In the genomic region with DNA sequence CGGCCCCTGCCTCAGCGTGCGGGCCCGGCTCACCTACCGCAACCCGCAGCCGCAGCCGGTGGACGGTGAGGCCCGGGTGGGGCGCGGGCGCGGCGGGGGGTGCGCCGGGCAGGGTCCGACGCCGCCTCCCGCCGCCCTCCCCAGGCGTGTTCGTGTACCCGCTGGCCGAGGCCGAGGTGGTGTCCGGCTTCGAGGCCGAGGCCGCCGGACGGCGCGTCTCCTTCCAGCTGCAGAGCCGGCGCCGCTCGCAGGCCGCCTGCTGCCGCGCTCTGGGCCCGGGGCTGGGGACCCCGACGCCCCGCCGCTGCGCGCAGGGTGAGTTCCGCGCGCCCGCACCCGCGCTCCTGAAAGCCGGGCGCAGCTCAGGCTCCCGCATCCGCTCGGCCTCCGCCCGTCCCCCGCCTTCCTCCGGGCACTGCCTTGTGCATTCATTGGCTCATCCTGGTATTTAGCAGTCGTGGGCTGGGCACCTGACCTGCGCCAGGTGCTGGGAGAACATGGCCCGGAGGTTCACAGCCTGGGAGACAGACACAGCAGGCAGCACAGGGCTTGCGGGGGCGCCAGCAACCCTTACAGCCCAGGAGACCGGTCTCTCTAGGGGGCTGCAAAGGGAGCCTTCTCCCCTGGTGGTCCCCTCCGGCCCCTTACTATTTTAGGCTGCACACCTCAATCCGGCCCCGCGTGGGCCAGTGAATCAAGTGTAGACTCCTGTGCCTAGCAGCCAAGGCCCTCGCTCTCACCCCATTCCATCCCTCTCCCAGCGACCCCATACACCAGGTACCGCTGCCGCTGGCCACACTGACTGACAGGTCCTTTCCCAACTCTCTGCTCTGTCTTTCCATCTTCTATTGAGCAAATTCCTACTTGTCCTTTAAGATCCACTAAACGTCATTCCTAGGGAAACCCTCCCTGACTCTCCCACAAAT, we compare ENCODE assay signal across 9 cellular contexts. TPM values are rescaled to one million over a fixed set of nuclear protein-coding genes. Genes with fewer than 3 reads are reported as not detected.
DNase-seq lines count a peak whose midpoint lies in the region; ATAC-seq and TF ChIP-seq lines count a peak whose summit lies in the region.
"Had no signal": no experiment of that assay in that cellular context is flagged by ENCODE, and none has a peak within 500 bp of the region (broad histone marks: within the 10 kb centered on the region; RNA-seq: fewer than 3 reads in every experiment).

No MANE protein-coding gene starts in this region.

- H3K36me3 ChIP-seq in lower lobe of right lung, result no peaks in the 10 kb centered on the region
- H3K36me3 ChIP-seq: MG63 had no signal

- no peak overlapping the region for H3K27ac Mint-ChIP-seq in activated naive CD8-positive, alpha-beta T cell

- TF ChIP-seq CTCF in lower lobe of right lung (IDR thresholded peaks at IDR 0.05), result no peak

- peaks cover 20% of the 10 kb centered on the region for H3K27me3 Mint-ChIP-seq in activated naive CD8-positive, alpha-beta T cell

- peak; percentile 27 for DNase-seq in stimulated activated CD4-positive, alpha-beta T cell treated with anti-CD3 and anti-CD28 coated beads, Interleukin-15, amount 100 ng/mL, for 24 hours
- no peak for DNase-seq in stimulated activated CD4-positive, alpha-beta T cell treated with anti-CD3 and anti-CD28 coated beads, Interleukin-2, amount 100 ng/mL, for 24 hours
- DNase-seq in lower lobe of right lung (no peak), CD1c-positive myeloid dendritic cell (ENCODE audit: extremely low spot score) (no peak)
- no peak for DNase-seq in stimulated activated CD4-positive, alpha-beta T cell treated with anti-CD3 and anti-CD28 coated beads, Interleukin-4, amount 100 ng/mL, for 24 hours
- DNase-seq: MG63 had no signal

- peaks cover 57% of the 10 kb centered on the region for H3K27me3 ChIP-seq in lower lobe of right lung (ENCODE audit: low read depth)

- intact Hi-C loops in lower lobe of right lung (cut with DNase I), result no loop called here

- no peaks in the 10 kb centered on the region for H3K36me3 Mint-ChIP-seq in activated naive CD8-positive, alpha-beta T cell

- H3K4me3 Mint-ChIP-seq in activated naive CD8-positive, alpha-beta T cell, result peak overlapping the region; percentile 75

- no peak overlapping the region for H3K27ac ChIP-seq in lower lobe of right lung

- peak; percentile 14 to 18 for ATAC-seq in lower lobe of right lung
- no peak for ATAC-seq in HG03439 (IDR thresholded peaks at IDR 0.05; ENCODE audit: unreplicated experiment)
- no peak for ATAC-seq in HG02610 (IDR thresholded peaks at IDR 0.05; ENCODE audit: unreplicated experiment)

- H3K4me3 ChIP-seq in lower lobe of right lung, result peak overlapping the region; percentile 61
- H3K4me3 ChIP-seq: MG63 had no signal

- no peaks in the 10 kb centered on the region for H3K9me3 Mint-ChIP-seq in activated naive CD8-positive, alpha-beta T cell (ENCODE audit: low read depth)

- no peaks in the 10 kb centered on the region for H3K9me3 ChIP-seq in lower lobe of right lung
- H3K9me3 ChIP-seq: MG63 had no signal

- H3K4me1 Mint-ChIP-seq in activated naive CD8-positive, alpha-beta T cell (ENCODE audit: low read depth), result peaks cover 11% of the 10 kb centered on the region

- H3K4me1 ChIP-seq in lower lobe of right lung, result peaks cover 18% of the 10 kb centered on the region

RNA-seq across cellular contexts. Expression of a gene that starts 1.5 kb away (rescaled TPM):
- 0.47 TPM for total RNA-seq in lower lobe of right lung

RNA-seq across cellular contexts. Expression of a gene that starts 17.9 kb away (rescaled TPM):
- total RNA-seq in lower lobe of right lung, result 30.1 TPM

RNA-seq across cellular contexts. Expression of a gene that starts 18.6 kb away (rescaled TPM):
- 2.6 TPM for total RNA-seq in lower lobe of right lung

RNA-seq across cellular contexts. Expression of a gene that starts 30.5 kb away (rescaled TPM):
- total RNA-seq in lower lobe of right lung, result not detected

RNA-seq across cellular contexts. Expression of a gene that starts 44.9 kb away (rescaled TPM):
- total RNA-seq in lower lobe of right lung, result 60.7 TPM

Comparison
In these comparisons a context has a peak if more than half of its experiments do, and no peak if none do; other contexts are left out.
1. ATAC-seq: peak in lower lobe of right lung (2 of 2); none in HG03439 (single experiment) and HG02610 (single experiment).